Comparison of ENCODE assay signal across 24 cellular contexts in the genomic region with DNA sequence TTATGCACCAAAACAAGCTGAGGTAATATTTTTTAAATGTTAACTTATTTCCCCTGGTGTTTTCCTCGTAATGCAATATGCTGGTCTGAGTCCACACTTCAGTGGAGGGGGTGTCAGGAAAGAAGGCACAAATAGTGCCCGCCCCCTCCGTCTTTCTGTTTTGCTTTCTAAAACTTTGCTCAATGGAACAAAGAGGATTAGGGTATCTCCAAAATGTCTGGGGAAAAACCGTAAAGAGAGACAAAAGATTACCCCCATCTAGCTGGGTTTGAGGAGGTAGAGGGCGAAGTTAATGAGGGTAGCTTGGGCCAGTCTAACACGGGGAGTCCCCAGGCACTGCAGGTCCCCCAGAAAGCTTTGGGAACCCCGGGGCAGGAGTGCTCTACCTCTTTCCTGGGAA.
A peak's percentile ranks its signal among the peaks of the same experiment; 100 is the strongest.
DNase-seq lines count a peak whose midpoint lies in the region; ATAC-seq lines count a peak whose summit lies in the region.
"Had no signal": no experiment of that assay in that cellular context is flagged by ENCODE, and none has a peak within 500 bp of the region (broad histone marks: within the 10 kb centered on the region; RNA-seq: fewer than 3 reads in every experiment).

No MANE protein-coding gene starts in this region.

- H2AK5ac ChIP-seq in neuronal stem cell (ENCODE audit: low read depth, low read length): no peak overlapping the region

- H3K14ac ChIP-seq in neuronal stem cell (ENCODE audit: low read length): no peak overlapping the region

- H3K4me1 ChIP-seq in neuronal stem cell (ENCODE audit: control insufficient read depth in 2 of 2, insufficient read depth in 1 of 2, low read depth in 1 of 2, low read length in 2 of 2): peaks cover 2 to 6% of the 10 kb centered on the region in 2 donors
- H3K4me1 ChIP-seq: HAP-1, psoas muscle had no signal

- peaks cover 0 to 4% of the 10 kb centered on the region in 2 donors for H3K9me3 ChIP-seq in neuronal stem cell (replicated peaks in 1 of 2; ENCODE audit: control insufficient read depth in 2 of 2, insufficient read depth in 1 of 2, low read depth in 1 of 2, low read length in 2 of 2)
- H3K9me3 ChIP-seq: esophagus squamous epithelium, psoas muscle had no signal

- H3K36me3 ChIP-seq in neuronal stem cell (replicated peaks in 1 of 2; ENCODE audit: control insufficient read depth in 2 of 2, insufficient read depth in 2 of 2, low read length in 2 of 2): no peaks in the 10 kb centered on the region
- H3K36me3 ChIP-seq: esophagus squamous epithelium, HAP-1 had no signal

- H3K9ac ChIP-seq in neuronal stem cell (ENCODE audit: low read depth, low read length, poor library complexity): no peak overlapping the region

- no peak overlapping the region for H3K4me2 ChIP-seq in neuronal stem cell (ENCODE audit: insufficient read depth, low read length, poor library complexity, severe bottlenecking)

- H4K8ac ChIP-seq in neuronal stem cell (ENCODE audit: low read depth, low read length): no peak overlapping the region

- H2AFZ ChIP-seq in neuronal stem cell (ENCODE audit: low read length): no peak overlapping the region

- no peak overlapping the region for H2BK120ac ChIP-seq in neuronal stem cell (ENCODE audit: low read depth, low read length)

- ATAC-seq in Right ventricle myocardium superior (ENCODE audit: poor library complexity): no peak
- ATAC-seq in GM21717 (IDR thresholded peaks at IDR 0.05; ENCODE audit: unreplicated experiment): peak; percentile 48
- peak; percentile 46 for ATAC-seq in HG03135 (IDR thresholded peaks at IDR 0.05; ENCODE audit: unreplicated experiment)
- ATAC-seq: left cardiac atrium, PC-3, psoas muscle, WTC11 had no signal

- H3K27ac ChIP-seq in neuronal stem cell (replicated peaks; ENCODE audit: low read length) (no peak overlapping the region), caudate nucleus (ENCODE audit: low read depth, low read length) (no peak overlapping the region)
- H3K27ac ChIP-seq: 22Rv1, esophagus squamous epithelium, psoas muscle had no signal

- WGBS in neuronal stem cell (ENCODE audit: extremely low coverage in 2 of 2, insufficient read length in 2 of 2, insufficient replicate concordance in 1 of 2), 2 donors: no CpG with 5 or more reads among the region's 7 CpGs

- DNase-seq in cardiac septum (ENCODE audit: low spot score) (peak; percentile 10), Right ventricle myocardium superior (no peak), neuronal stem cell (ENCODE audit: low spot score) (no peak), caudate nucleus (lab: John Stamatoyannopoulos, UW) (no peak), NOMO-1 treated with DMSO at 0.1 percent for 48 hours (lab: John Stamatoyannopoulos, UW; ENCODE audit: unreplicated experiment) (no peak)
- DNase-seq in NK-92 treated with Interleukin-12 subunit alpha and Interleukin-12 subunit beta, amount 100 ng/mL, for 24 hours (lab: John Stamatoyannopoulos, UW): no peak
- DNase-seq: activated CD4-positive, alpha-beta T cell treated with anti-CD3 and anti-CD28 coated beads, Interleukin-2, amount 50 U/mL, for 48 hours; activated naive CD4-positive, alpha-beta T cell treated with Interleukin-2 at 50 U/mL for 16 hours; activated T-cell treated with anti-CD3 and anti-CD28 coated beads, Interleukin-2, amount 50 U/mL, for 1 hour; anterior cingulate cortex; COR-L47; effector CD4-positive, alpha-beta T cell; esophagus squamous epithelium; left cardiac atrium; NCI-H1436; NCI-H2171; psoas muscle; stimulated activated CD4-positive, alpha-beta T cell treated with anti-CD3 and anti-CD28 coated beads, Interleukin-4, amount 100 ng/mL, for 1 hour had no signal

- H3K23ac ChIP-seq in neuronal stem cell (ENCODE audit: low read depth, low read length, poor library complexity): no peak overlapping the region

- peaks cover 0 to 8% (median 5%) of the 10 kb centered on the region in 3 experiments for H3K27me3 ChIP-seq in neuronal stem cell (ENCODE audit: control insufficient read depth in 3 of 3, insufficient read depth in 3 of 3, low read depth in 1 of 3, low read length in 3 of 3)

- peak overlapping the region; percentile 54 for H3K18ac ChIP-seq in neuronal stem cell (ENCODE audit: low read length)

- no peak overlapping the region for H3K4me3 ChIP-seq in neuronal stem cell (ENCODE audit: low read length in 2 of 2)
- H3K4me3 ChIP-seq: esophagus squamous epithelium, HAP-1, psoas muscle had no signal

- no peak overlapping the region for H2BK12ac ChIP-seq in neuronal stem cell (ENCODE audit: low read length)

- H3K79me1 ChIP-seq in neuronal stem cell (ENCODE audit: low read depth, low read length): no peaks in the 10 kb centered on the region

- no peak overlapping the region for H2BK5ac ChIP-seq in neuronal stem cell (ENCODE audit: low read length)

- intact Hi-C loops in cardiac septum (cut with DNase I): no loop called here
- intact Hi-C loops in Right ventricle myocardium superior (cut with DNase I): no loop called here

- H2BK15ac ChIP-seq in neuronal stem cell (ENCODE audit: low read length): no peak overlapping the region

- H4K91ac ChIP-seq in neuronal stem cell (ENCODE audit: low read depth, low read length, poor library complexity): no peak overlapping the region

- H3K4ac ChIP-seq in neuronal stem cell (ENCODE audit: low read length): no peak overlapping the region
